19 cellular contexts compared by ENCODE assay signal in the genomic region with DNA sequence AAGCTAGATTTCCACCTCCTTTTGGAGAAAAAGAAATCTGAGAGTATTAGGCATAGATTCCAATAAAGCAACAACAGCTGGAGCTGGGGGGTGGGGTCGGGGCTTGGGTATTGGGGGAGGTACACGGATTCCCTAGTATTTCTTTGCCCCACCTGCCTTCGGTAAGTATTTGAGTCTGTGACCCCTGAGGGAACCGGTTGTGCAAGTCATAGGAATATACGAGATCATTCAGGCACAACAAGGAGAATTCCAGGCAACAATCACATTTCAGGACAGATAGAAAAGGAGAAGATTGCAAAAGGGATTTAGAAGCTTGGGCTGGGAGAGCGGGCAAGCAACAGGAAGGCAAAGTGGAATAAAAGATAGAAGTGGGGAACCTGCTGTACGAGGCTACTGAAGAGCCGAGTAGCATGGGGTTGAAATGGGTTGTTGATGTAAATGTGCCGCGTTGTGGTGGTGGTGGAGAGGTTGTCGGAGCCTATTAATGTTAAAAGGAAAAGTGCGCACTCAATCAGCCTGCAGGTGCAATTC.
A peak's percentile ranks its signal among the peaks of the same experiment; 100 is the strongest.
DNase-seq lines count a peak whose midpoint lies in the region; ATAC-seq lines count a peak whose summit lies in the region.
"Had no signal": no experiment of that assay in that cellular context is flagged by ENCODE, and none has a peak within 500 bp of the region (broad histone marks: within the 10 kb centered on the region; RNA-seq: fewer than 3 reads in every experiment).

No MANE protein-coding gene starts in this region.

- ATAC-seq in GM18519 (IDR thresholded peaks at IDR 0.05; ENCODE audit: low FRiP score, unreplicated experiment) (no peak), GM21423 (IDR thresholded peaks at IDR 0.05; ENCODE audit: unreplicated experiment) (no peak)
- ATAC-seq: activated T-helper 17 cell treated with anti-CD3 and anti-CD28 coated beads, Interleukin-2, amount 50 U/mL, for 72 hours; gastrocnemius medialis; left colon; sciatic nerve; stimulated activated naive CD8-positive, alpha-beta T cell treated with anti-CD3 and anti-CD28 coated beads, Interleukin-15, amount 100 ng/mL, for 72 hours had no signal

- H3K79me2 ChIP-seq in trophoblast cell (ENCODE audit: control insufficient read depth, insufficient read depth, low read length, poor library complexity): no peaks in the 10 kb centered on the region

- no peaks in the 10 kb centered on the region for H3K27me3 Mint-ChIP-seq in dendritic cell treated with granulocyte-macrophage colony-stimulating factor and Interleukin-4, amounts not matched to agents 40 ng/mL and 50 ng/mL, for 4 days
- no peaks in the 10 kb centered on the region for H3K27me3 Mint-ChIP-seq in CD4-positive, alpha-beta memory T cell
- H3K27me3 Mint-ChIP-seq: activated T-helper 17 cell treated with anti-CD3 and anti-CD28 coated beads, Interleukin-2, amount 50 U/mL, for 72 hours; stimulated activated naive CD8-positive, alpha-beta T cell treated with anti-CD3 and anti-CD28 coated beads, Interleukin-15, amount 100 ng/mL, for 72 hours had no signal

- H3K27ac ChIP-seq in trophoblast cell (ENCODE audit: low read depth, low read length): no peak overlapping the region
- no peak overlapping the region for H3K27ac ChIP-seq in CD4-positive, alpha-beta memory T cell (ENCODE audit: low read depth, low read length)
- H3K27ac ChIP-seq: epithelial cell of prostate, gastrocnemius medialis had no signal

- H2AK5ac ChIP-seq in trophoblast cell (ENCODE audit: low read length): no peak overlapping the region

- H3K4me2 ChIP-seq in trophoblast cell (ENCODE audit: low read length): peak overlapping the region; percentile 44

- no peak overlapping the region for H3K14ac ChIP-seq in trophoblast cell (ENCODE audit: low read length)

- H3K4me1 Mint-ChIP-seq in dendritic cell treated with granulocyte-macrophage colony-stimulating factor and Interleukin-4, amounts not matched to agents 40 ng/mL and 50 ng/mL, for 4 days (ENCODE audit: low read depth): peaks cover 68% of the 10 kb centered on the region
- H3K4me1 Mint-ChIP-seq in CD4-positive, alpha-beta memory T cell: peaks cover 7 to 13% (median 9%) of the 10 kb centered on the region in 4 donors

- no peak overlapping the region for H3K4me3 Mint-ChIP-seq in dendritic cell treated with granulocyte-macrophage colony-stimulating factor and Interleukin-4, amounts not matched to agents 40 ng/mL and 50 ng/mL, for 4 days
- H3K4me3 Mint-ChIP-seq in CD4-positive, alpha-beta memory T cell: no peak overlapping the region
- H3K4me3 Mint-ChIP-seq: activated naive CD8-positive, alpha-beta T cell treated with anti-CD3 and anti-CD28 coated beads, Interleukin-2, amount 10 ng/mL, durations not matched to agents 7 days and 5 days; activated T-helper 17 cell treated with anti-CD3 and anti-CD28 coated beads, Interleukin-2, amount 50 U/mL, for 72 hours; stimulated activated naive CD8-positive, alpha-beta T cell treated with anti-CD3 and anti-CD28 coated beads, Interleukin-15, amount 100 ng/mL, for 72 hours had no signal

- H3K27me3 ChIP-seq in trophoblast cell (ENCODE audit: insufficient read depth, low read length): no peaks in the 10 kb centered on the region
- H3K27me3 ChIP-seq in CD4-positive, alpha-beta memory T cell (ENCODE audit: insufficient read depth, low read length): no peaks in the 10 kb centered on the region
- H3K27me3 ChIP-seq: breast epithelium, gastrocnemius medialis had no signal

- no peak overlapping the region for H3K23ac ChIP-seq in trophoblast cell (ENCODE audit: low read length)

- H2BK12ac ChIP-seq in trophoblast cell (ENCODE audit: low read length): no peak overlapping the region

- H3K36me3 Mint-ChIP-seq in dendritic cell treated with granulocyte-macrophage colony-stimulating factor and Interleukin-4, amounts not matched to agents 40 ng/mL and 50 ng/mL, for 4 days (ENCODE audit: low read depth): no peaks in the 10 kb centered on the region
- no peaks in the 10 kb centered on the region for H3K36me3 Mint-ChIP-seq in CD4-positive, alpha-beta memory T cell
- H3K36me3 Mint-ChIP-seq: activated naive CD8-positive, alpha-beta T cell treated with anti-CD3 and anti-CD28 coated beads, Interleukin-2, amount 10 ng/mL, durations not matched to agents 7 days and 5 days had no signal

- no peak overlapping the region for H4K91ac ChIP-seq in trophoblast cell (ENCODE audit: low read depth, low read length)

- intact Hi-C loops in dendritic cell treated with granulocyte-macrophage colony-stimulating factor and Interleukin-4, amounts not matched to agents 40 ng/mL and 50 ng/mL, for 4 days (cut with micrococcal nuclease): no loop called here
- intact Hi-C loops in CD4-positive, alpha-beta memory T cell (cut with micrococcal nuclease): no loop called here

- WGBS in trophoblast cell (ENCODE audit: extremely low coverage, insufficient coverage, insufficient read length): no CpG with 5 or more reads among the region's 12 CpGs

- CTCF ChIA-PET in CD4-positive, alpha-beta memory T cell (lab: Charles Lee; ENCODE audit: partially characterized antibody): no interaction called here

- H3K18ac ChIP-seq in trophoblast cell (ENCODE audit: low read length): no peak overlapping the region

- peak overlapping the region; percentile 72 for H3K27ac Mint-ChIP-seq in dendritic cell treated with granulocyte-macrophage colony-stimulating factor and Interleukin-4, amounts not matched to agents 40 ng/mL and 50 ng/mL, for 4 days
- peak overlapping the region in 1 of 7 donors; percentile 11 for H3K27ac Mint-ChIP-seq in CD4-positive, alpha-beta memory T cell
- H3K27ac Mint-ChIP-seq: activated naive CD8-positive, alpha-beta T cell treated with anti-CD3 and anti-CD28 coated beads, Interleukin-2, amount 10 ng/mL, durations not matched to agents 7 days and 5 days; activated T-helper 17 cell treated with anti-CD3 and anti-CD28 coated beads, Interleukin-2, amount 50 U/mL, for 72 hours; stimulated activated naive CD8-positive, alpha-beta T cell treated with anti-CD3 and anti-CD28 coated beads, Interleukin-15, amount 100 ng/mL, for 72 hours had no signal

- no peak overlapping the region for H2AFZ ChIP-seq in trophoblast cell (ENCODE audit: insufficient read depth, low read length, poor library complexity)

- H3K9me3 Mint-ChIP-seq in dendritic cell treated with granulocyte-macrophage colony-stimulating factor and Interleukin-4, amounts not matched to agents 40 ng/mL and 50 ng/mL, for 4 days: no peaks in the 10 kb centered on the region
- H3K9me3 Mint-ChIP-seq in CD4-positive, alpha-beta memory T cell: no peaks in the 10 kb centered on the region
- H3K9me3 Mint-ChIP-seq: activated naive CD8-positive, alpha-beta T cell treated with anti-CD3 and anti-CD28 coated beads, Interleukin-2, amount 10 ng/mL, durations not matched to agents 7 days and 5 days; activated T-helper 17 cell treated with anti-CD3 and anti-CD28 coated beads, Interleukin-2, amount 50 U/mL, for 72 hours; stimulated activated naive CD8-positive, alpha-beta T cell treated with anti-CD3 and anti-CD28 coated beads, Interleukin-15, amount 100 ng/mL, for 72 hours had no signal

- POLR2A ChIA-PET in CD4-positive, alpha-beta memory T cell (lab: Charles Lee; ENCODE audit: partially characterized antibody): no interaction called here

- H3K4ac ChIP-seq in trophoblast cell (ENCODE audit: low read depth, low read length): no peak overlapping the region

- H4K8ac ChIP-seq in trophoblast cell (ENCODE audit: low read depth, low read length): no peak overlapping the region

- peaks cover 6 to 16% of the 10 kb centered on the region in 2 experiments for H3K4me1 ChIP-seq in trophoblast cell (ENCODE audit: control insufficient read depth in 1 of 2, insufficient read depth in 2 of 2, low read length in 2 of 2)
- no peaks in the 10 kb centered on the region for H3K4me1 ChIP-seq in CD4-positive, alpha-beta memory T cell (ENCODE audit: insufficient read depth, low read length)

- no peak overlapping the region for H4K12ac ChIP-seq in trophoblast cell (ENCODE audit: low read depth, low read length)

- H3K79me1 ChIP-seq in trophoblast cell (ENCODE audit: low read length): peaks cover 11% of the 10 kb centered on the region

- H3K9ac ChIP-seq in trophoblast cell (ENCODE audit: low read length): no peak overlapping the region

- no peak overlapping the region for H2BK5ac ChIP-seq in trophoblast cell (ENCODE audit: low read depth, low read length, poor library complexity)

- H3K36me3 ChIP-seq in trophoblast cell (ENCODE audit: control insufficient read depth in 1 of 2, insufficient read depth in 2 of 2, low read length in 2 of 2): no peaks in the 10 kb centered on the region
- no peaks in the 10 kb centered on the region for H3K36me3 ChIP-seq in CD4-positive, alpha-beta memory T cell (ENCODE audit: insufficient read depth, low read length)
- H3K36me3 ChIP-seq: breast epithelium, gastrocnemius medialis had no signal

- no peak overlapping the region for H3K4me3 ChIP-seq in trophoblast cell (ENCODE audit: low read depth, low read length)
- H3K4me3 ChIP-seq in CD4-positive, alpha-beta memory T cell (ENCODE audit: low read length in 2 of 2): no peak overlapping the region
- H3K4me3 ChIP-seq: breast epithelium, gastrocnemius medialis had no signal

- no peaks in the 10 kb centered on the region for H3K9me3 ChIP-seq in trophoblast cell (ENCODE audit: insufficient read depth, low read depth, low read length)
- H3K9me3 ChIP-seq in CD4-positive, alpha-beta memory T cell (ENCODE audit: control insufficient read depth in 1 of 2, low read length in 2 of 2): no peaks in the 10 kb centered on the region
- H3K9me3 ChIP-seq: breast epithelium, gastrocnemius medialis had no signal

- no peak overlapping the region for H2BK120ac ChIP-seq in trophoblast cell (ENCODE audit: insufficient read depth, low read length, poor library complexity)

- DNase-seq in CD1c-positive myeloid dendritic cell (ENCODE audit: extremely low spot score) (peak; percentile 1), NCI-H187 treated with DMSO at 0.1 percent for 48 hours (lab: John Stamatoyannopoulos, UW) (peak; percentile 61), trophoblast cell (peak in 1 of 2 donors; percentile 51), NCI-H748 (lab: John Stamatoyannopoulos, UW; ENCODE audit: unreplicated experiment) (no peak)
- no peak for DNase-seq in CD4-positive, alpha-beta memory T cell
- DNase-seq: activated CD4-positive, CD25-positive, alpha-beta regulatory T cell treated with anti-CD3 and anti-CD28 coated beads, Interleukin-2, amount 50 U/mL, for 72 hours; activated naive CD8-positive, alpha-beta T cell treated with anti-CD3 and anti-CD28 coated beads, Interleukin-2, amount 10 ng/mL, durations not matched to agents 7 days and 5 days; gastrocnemius medialis; GDM1; left colon; NCI-H446 treated with DMSO at 0.1 percent for 48 hours; stimulated activated naive CD8-positive, alpha-beta T cell treated with anti-CD3 and anti-CD28 coated beads, Interleukin-15, amount 100 ng/mL, for 72 hours had no signal

Comparison
In these comparisons a context has a peak if more than half of its experiments do, and no peak if none do; other contexts are left out.
1. DNase-seq: peak in CD1c-positive myeloid dendritic cell (single experiment) and NCI-H187 treated with DMSO at 0.1 percent for 48 hours (single experiment); none in CD4-positive, alpha-beta memory T cell (0 of 5) and NCI-H748 (single experiment).